In the genomic region with DNA sequence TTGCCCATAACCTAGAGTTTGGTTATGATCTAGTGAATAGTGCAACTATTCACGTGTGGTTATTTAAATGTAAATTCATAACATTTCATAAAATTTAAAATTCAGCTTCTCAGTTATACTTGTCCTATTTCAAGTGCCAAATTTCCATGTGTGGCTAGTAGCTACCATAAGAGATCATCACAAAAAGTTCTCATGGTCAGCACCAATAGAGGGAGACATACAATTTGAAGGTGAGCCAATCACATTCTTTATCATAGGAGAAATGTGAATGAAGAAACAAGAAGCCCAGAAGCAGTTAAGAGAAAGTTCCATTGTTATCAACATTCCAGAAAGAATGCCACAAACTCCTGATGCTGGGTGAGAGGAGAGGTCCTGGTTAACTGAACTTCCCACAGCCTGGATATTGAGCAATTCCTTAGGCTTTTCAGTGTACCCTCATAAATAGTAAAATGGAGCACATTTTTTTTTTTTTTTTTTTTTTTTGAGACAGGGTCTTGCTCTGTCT, we compare ENCODE assay signal across 22 cellular contexts.
DNase-seq lines count a peak whose midpoint lies in the region; ATAC-seq and TF ChIP-seq lines count a peak whose summit lies in the region.
"Had no signal": no experiment of that assay in that cellular context is flagged by ENCODE, and none has a peak within 500 bp of the region (broad histone marks: within the 10 kb centered on the region; RNA-seq: fewer than 3 reads in every experiment).

No MANE protein-coding gene starts in this region.

- H3K36me3 Mint-ChIP-seq in GM23338 (ENCODE audit: low read depth) = no peaks in the 10 kb centered on the region
- no peaks in the 10 kb centered on the region for H3K36me3 Mint-ChIP-seq in WTC11
- H3K36me3 Mint-ChIP-seq: CD8-positive, alpha-beta memory T cell had no signal

- no peak overlapping the region for H3K4me3 ChIP-seq in GM23338
- no peak overlapping the region for H3K4me3 ChIP-seq in LNCaP clone FGC (ENCODE audit: low read depth, low read length)
- H3K4me3 ChIP-seq in right lobe of liver = no peak overlapping the region
- H3K4me3 ChIP-seq: adrenal gland, colonic mucosa, lung had no signal

- TF ChIP-seq CTCF in GM23338 (conservative IDR thresholded peaks at IDR 0.05; ENCODE audit: low read depth in 2 of 2) = peak; percentile 15 to 32; a peak in 2 of 4 replicates
- TF ChIP-seq CTCF in LNCaP clone FGC (IDR thresholded peaks at IDR 0.05; ENCODE audit: control insufficient read depth, extremely low read depth, insufficient read depth) = peak; percentile 37
- TF ChIP-seq CTCF in WTC11 (IDR thresholded peaks at IDR 0.05) = no peak
- TF ChIP-seq CTCF in right lobe of liver (IDR thresholded peaks at IDR 0.05) = peak in 2 of 4 donors; percentile 25 to 27

- DNase-seq in GM23338 (ENCODE audit: low spot score) (peak; percentile 46), LNCaP clone FGC (ENCODE audit: low read depth) (no peak), WTC11 (ENCODE audit: low spot score) (no peak), right lobe of liver (no peak), amygdala (lab: John Stamatoyannopoulos, UW) (no peak)
- no peak for DNase-seq in effector CD8-positive, alpha-beta T cell (lab: John Stamatoyannopoulos, UW)
- no peak for DNase-seq in activated effector memory CD4-positive, alpha-beta T cell treated with Interleukin-2 at 50 U/mL for 16 hours
- DNase-seq: activated CD4-positive, alpha-beta T cell treated with anti-CD3 and anti-CD28 coated beads for 36 hours; activated T-cell treated with anti-CD3 and anti-CD28 coated beads, Interleukin-2, amount 50 U/mL, for 1 hour; adrenal gland; CD8-positive, alpha-beta memory T cell; colonic mucosa; DMS153; effector memory CD8-positive, alpha-beta T cell; GF-D8; GOT3; kidney; right cardiac atrium; stimulated activated CD4-positive, alpha-beta T cell treated with anti-CD3 and anti-CD28 coated beads, Interleukin-12 subunit alpha, Interleukin-12 subunit beta, amount 100 ng/mL, for 4 hours; stimulated activated naive CD4-positive, alpha-beta T cell treated with Interleukin-2 at 50 U/mL for 16 hours had no signal

- H3K9me3 Mint-ChIP-seq in GM23338 (no peaks in the 10 kb centered on the region), WTC11 (no peaks in the 10 kb centered on the region)
- H3K9me3 Mint-ChIP-seq: neural crest cell had no signal

- H3K4me1 ChIP-seq in GM23338 (ENCODE audit: insufficient read depth) = no peaks in the 10 kb centered on the region
- peaks cover 0 to under 1% (median 0%) of the 10 kb centered on the region in 4 donors for H3K4me1 ChIP-seq in right lobe of liver
- H3K4me1 ChIP-seq: adrenal gland, colonic mucosa had no signal

- H3K4me1 Mint-ChIP-seq in GM23338 = no peaks in the 10 kb centered on the region; the same call in 2 of the 3 replicates
- H3K4me1 Mint-ChIP-seq in WTC11 = no peaks in the 10 kb centered on the region
- H3K4me1 Mint-ChIP-seq: activated CD4-positive, alpha-beta T cell treated with anti-CD3 and anti-CD28 coated beads for 36 hours; CD8-positive, alpha-beta memory T cell; neural crest cell had no signal

- POLR2A ChIA-PET in WTC11 (lab: Charles Lee) = no interaction called here

- H3K27ac ChIP-seq in GM23338 (ENCODE audit: low read depth) = no peak overlapping the region
- no peak overlapping the region for H3K27ac ChIP-seq in right lobe of liver
- H3K27ac ChIP-seq: adrenal gland, colonic mucosa had no signal

- TF ChIP-seq POLR2A in right lobe of liver (IDR thresholded peaks at IDR 0.05) = no peak

- no peaks in the 10 kb centered on the region for H3K9me3 ChIP-seq in right lobe of liver
- H3K9me3 ChIP-seq: adrenal gland, colonic mucosa had no signal

- H3K27me3 Mint-ChIP-seq in GM23338 (ENCODE audit: insufficient read depth, low read depth, poor library complexity) (no peaks in the 10 kb centered on the region), WTC11 (ENCODE audit: low read depth) (no peaks in the 10 kb centered on the region)
- H3K27me3 Mint-ChIP-seq: activated CD4-positive, alpha-beta T cell treated with anti-CD3 and anti-CD28 coated beads for 36 hours; CD8-positive, alpha-beta memory T cell; effector memory CD8-positive, alpha-beta T cell had no signal

- H3F3A ChIP-seq in GM23338 (replicated peaks; ENCODE audit: low read depth) = no peaks in the 10 kb centered on the region

- CTCF ChIA-PET in WTC11 (lab: Charles Lee) = interaction anchor here (0.7 to 0.9 kb wide), 2 partner anchors 14 to 1872 kb away, joined by 4 read pairs; no protein-coding TSS in a partner anchor

- H3K36me3 ChIP-seq in GM23338 (ENCODE audit: insufficient read depth) (no peaks in the 10 kb centered on the region), right lobe of liver (no peaks in the 10 kb centered on the region)
- H3K36me3 ChIP-seq: adrenal gland, colonic mucosa had no signal

- H3K4me2 ChIP-seq in GM23338 = no peak overlapping the region

- ATAC-seq in GM23338 (no peak), WTC11 (peak; percentile 50), right lobe of liver (peak in 3 of 4 donors; percentile 27 to 46 (median 46))
- ATAC-seq: activated CD4-positive, alpha-beta T cell treated with anti-CD3 and anti-CD28 coated beads for 36 hours; effector memory CD8-positive, alpha-beta T cell; right cardiac atrium had no signal

- 71% methylated on average over 1 of the region's 1 CpG for WGBS in right lobe of liver (ENCODE audit: insufficient coverage, low coverage, low lambda C conversion rate, missing lambda C conversion rate)

- H3K4me3 Mint-ChIP-seq in GM23338 = no peak overlapping the region
- no peak overlapping the region for H3K4me3 Mint-ChIP-seq in WTC11
- H3K4me3 Mint-ChIP-seq: activated CD4-positive, alpha-beta T cell treated with anti-CD3 and anti-CD28 coated beads for 36 hours; CD8-positive, alpha-beta memory T cell; effector memory CD8-positive, alpha-beta T cell; neural crest cell had no signal

- no peaks in the 10 kb centered on the region for H3K79me2 ChIP-seq in GM23338 (replicated peaks; ENCODE audit: insufficient read depth)

- H3K27ac Mint-ChIP-seq in GM23338 (no peak overlapping the region), WTC11 (no peak overlapping the region)
- H3K27ac Mint-ChIP-seq: activated CD4-positive, alpha-beta T cell treated with anti-CD3 and anti-CD28 coated beads for 36 hours; CD8-positive, alpha-beta memory T cell; effector memory CD8-positive, alpha-beta T cell had no signal

- intact Hi-C loops in right lobe of liver (cut with DNase I) = no loop called here

- H4K20me1 ChIP-seq in GM23338 (replicated peaks; ENCODE audit: insufficient read depth) = no peaks in the 10 kb centered on the region

- H3K9me2 ChIP-seq in GM23338 (ENCODE audit: insufficient read depth) = no peaks in the 10 kb centered on the region; the same call in 1 of the 2 replicates

- H3K27me3 ChIP-seq in GM23338 (ENCODE audit: insufficient read depth) (no peaks in the 10 kb centered on the region), right lobe of liver (no peaks in the 10 kb centered on the region)
- H3K27me3 ChIP-seq: colonic mucosa had no signal

- H2AFZ ChIP-seq in GM23338 = no peak overlapping the region

TF ChIP-seq in GM23338, 12 proteins besides CTCF, POLR2A, EP300 and RAD21 (continues in another document):
- TF ChIP-seq NANOG (IDR thresholded peaks at IDR 0.05; ENCODE audit: borderline replicate concordance) = no peak
- TF ChIP-seq ZNF331 (CRISPR knock-in tag; IDR thresholded peaks at IDR 0.05; ENCODE audit: low read depth) = no peak
- TF ChIP-seq STAT1 (IDR thresholded peaks at IDR 0.05; ENCODE audit: unreplicated experiment) = no peak
- TF ChIP-seq POLR2AphosphoS5 (IDR thresholded peaks at IDR 0.05; ENCODE audit: low read depth) = no peak
- no peak for TF ChIP-seq ZNF114 (CRISPR knock-in tag; IDR thresholded peaks at IDR 0.05)

TF ChIP-seq in WTC11, 78 proteins besides CTCF, POLR2A, EP300 and RAD21 (continues in another document):
- TF ChIP-seq, protein P1, sequence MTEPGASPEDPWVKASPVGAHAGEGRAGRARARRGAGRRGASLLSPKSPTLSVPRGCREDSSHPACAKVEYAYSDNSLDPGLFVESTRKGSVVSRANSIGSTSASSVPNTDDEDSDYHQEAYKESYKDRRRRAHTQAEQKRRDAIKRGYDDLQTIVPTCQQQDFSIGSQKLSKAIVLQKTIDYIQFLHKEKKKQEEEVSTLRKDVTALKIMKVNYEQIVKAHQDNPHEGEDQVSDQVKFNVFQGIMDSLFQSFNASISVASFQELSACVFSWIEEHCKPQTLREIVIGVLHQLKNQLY (CRISPR knock-in tag; IDR thresholded peaks at IDR 0.05) = no peak
- TF ChIP-seq NR1H2 (CRISPR knock-in tag; IDR thresholded peaks at IDR 0.05) = no peak
- no peak for TF ChIP-seq TEAD4 (CRISPR knock-in tag; IDR thresholded peaks at IDR 0.05)
- TF ChIP-seq, protein P2, sequence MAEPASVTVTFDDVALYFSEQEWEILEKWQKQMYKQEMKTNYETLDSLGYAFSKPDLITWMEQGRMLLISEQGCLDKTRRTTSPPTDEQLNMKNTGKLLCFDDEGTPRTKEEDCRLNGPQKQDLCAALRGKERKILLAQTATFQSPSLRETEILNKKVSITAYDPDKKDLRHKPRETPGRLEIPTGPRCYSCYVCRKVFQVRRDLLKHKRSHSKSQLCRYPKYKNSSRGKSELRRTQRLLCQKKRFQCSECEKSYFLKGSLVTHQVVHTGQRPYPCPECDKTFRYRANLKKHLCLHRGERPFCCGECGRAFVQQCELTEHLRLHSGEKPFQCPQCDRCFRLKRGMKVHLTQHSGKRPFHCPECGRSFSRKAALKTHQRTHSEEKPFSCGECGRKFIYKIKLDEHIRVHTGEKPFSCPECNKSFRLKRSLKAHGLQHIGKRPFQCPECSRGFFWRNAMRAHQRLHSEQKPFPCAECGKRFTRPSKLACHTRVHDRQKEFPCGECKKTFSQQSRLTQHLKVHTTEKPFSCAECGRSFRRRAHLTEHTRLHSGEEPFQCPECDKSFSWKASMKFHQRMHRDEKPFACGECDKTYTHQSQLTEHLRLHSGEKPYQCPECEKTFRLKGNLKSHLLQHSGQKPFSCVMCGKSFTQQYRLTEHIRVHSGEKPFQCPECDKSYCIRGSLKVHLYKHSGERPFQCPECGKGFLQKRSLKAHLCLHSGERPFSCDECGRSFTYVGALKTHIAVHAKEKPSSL (CRISPR knock-in tag; conservative IDR thresholded peaks at IDR 0.05) = no peak
- TF ChIP-seq, protein P3, sequence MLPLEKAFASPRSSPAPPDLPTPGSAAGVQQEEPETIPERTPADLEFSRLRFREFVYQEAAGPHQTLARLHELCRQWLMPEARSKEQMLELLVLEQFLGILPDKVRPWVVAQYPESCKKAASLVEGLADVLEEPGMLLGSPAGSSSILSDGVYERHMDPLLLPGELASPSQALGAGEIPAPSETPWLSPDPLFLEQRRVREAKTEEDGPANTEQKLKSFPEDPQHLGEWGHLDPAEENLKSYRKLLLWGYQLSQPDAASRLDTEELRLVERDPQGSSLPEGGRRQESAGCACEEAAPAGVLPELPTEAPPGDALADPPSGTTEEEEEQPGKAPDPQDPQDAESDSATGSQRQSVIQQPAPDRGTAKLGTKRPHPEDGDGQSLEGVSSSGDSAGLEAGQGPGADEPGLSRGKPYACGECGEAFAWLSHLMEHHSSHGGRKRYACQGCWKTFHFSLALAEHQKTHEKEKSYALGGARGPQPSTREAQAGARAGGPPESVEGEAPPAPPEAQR (CRISPR knock-in tag; IDR thresholded peaks at IDR 0.05) = no peak
